20 cellular contexts compared by ENCODE assay signal in the genomic region with DNA sequence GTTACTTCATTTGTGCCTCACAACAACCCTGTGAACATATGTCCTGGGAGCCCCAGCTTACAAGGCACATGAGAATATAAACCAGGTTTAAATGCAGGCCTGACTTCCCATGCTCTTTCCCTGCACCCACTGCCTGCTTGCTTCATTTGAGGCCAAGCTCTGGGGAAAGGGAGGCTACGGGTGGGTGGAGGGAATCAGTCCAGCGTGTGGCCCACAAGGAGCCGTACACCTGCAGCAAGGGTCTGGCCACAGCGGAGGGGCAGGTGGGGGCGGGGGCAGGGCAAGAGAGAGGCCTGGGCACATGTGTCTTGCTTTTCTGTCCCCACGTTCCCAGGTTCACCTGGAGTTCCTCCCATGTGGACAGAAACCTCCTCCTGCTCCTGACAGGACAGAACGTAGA. TPM values are rescaled to one million over a fixed set of nuclear protein-coding genes. Genes with fewer than 3 reads are reported as not detected.
"Had no signal": no experiment of that assay in that cellular context is flagged by ENCODE, and none has a peak within 500 bp of the region (broad histone marks: within the 10 kb centered on the region; RNA-seq: fewer than 3 reads in every experiment).

No MANE protein-coding gene starts in this region.

- H3K9me3 Mint-ChIP-seq: activated B cell treated with CpG ODN at 0.5 μM for 24 hours; activated CD4-positive, alpha-beta T cell treated with anti-CD3 and anti-CD28 coated beads, Interleukin-2, amount 10 ng/mL, durations not matched to agents 24 days and 14 days; activated naive CD4-positive, alpha-beta T cell treated with anti-CD3 and anti-CD28 coated beads, Interleukin-2, amount 50 U/mL, for 24 hours; activated T-cell treated with anti-CD3 and anti-CD28 coated beads, Interleukin-2, amount 50 U/mL, for 24 hours; activated T-helper 1 cell treated with anti-CD3 and anti-CD28 coated beads, Interleukin-12 subunit alpha, Interleukin-12 subunit beta, Interleukin-2, Interleukin-4 antibody, amounts not matched to agents 30 ng/mL and 10 ng/mL and 1 ng/mL, durations not matched to agents 14 hours and 24 hours and 36 hours; central memory CD8-positive, alpha-beta T cell had no signal

- H3K27me3 Mint-ChIP-seq: activated B cell treated with CpG ODN at 0.5 μM for 24 hours; activated CD4-positive, alpha-beta T cell treated with anti-CD3 and anti-CD28 coated beads, Interleukin-2, amount 10 ng/mL, durations not matched to agents 24 days and 14 days; activated CD8-positive, alpha-beta memory T cell treated with anti-CD3 and anti-CD28 coated beads, Interleukin-2, amount 10 ng/mL, durations not matched to agents 7 days and 5 days; activated naive CD4-positive, alpha-beta T cell treated with anti-CD3 and anti-CD28 coated beads, Interleukin-2, amount 50 U/mL, for 24 hours; activated T-cell treated with anti-CD3 and anti-CD28 coated beads, Interleukin-2, amount 50 U/mL, for 24 hours; central memory CD8-positive, alpha-beta T cell had no signal

- H3K27ac Mint-ChIP-seq: activated B cell treated with CpG ODN at 0.5 μM for 24 hours; activated CD4-positive, alpha-beta T cell treated with anti-CD3 and anti-CD28 coated beads, Interleukin-2, amount 10 ng/mL, durations not matched to agents 24 days and 14 days; activated CD8-positive, alpha-beta memory T cell treated with anti-CD3 and anti-CD28 coated beads, Interleukin-2, amount 10 ng/mL, durations not matched to agents 7 days and 5 days; activated naive CD4-positive, alpha-beta T cell treated with anti-CD3 and anti-CD28 coated beads, Interleukin-2, amount 50 U/mL, for 24 hours; activated T-cell treated with anti-CD3 and anti-CD28 coated beads, Interleukin-2, amount 50 U/mL, for 24 hours; activated T-helper 1 cell treated with anti-CD3 and anti-CD28 coated beads, Interleukin-12 subunit alpha, Interleukin-12 subunit beta, Interleukin-2, Interleukin-4 antibody, amounts not matched to agents 30 ng/mL and 10 ng/mL and 1 ng/mL, durations not matched to agents 14 hours and 24 hours and 36 hours had no signal

- H3K4me3 ChIP-seq: Peyer's patch had no signal

- H3K4me3 Mint-ChIP-seq: activated B cell treated with CpG ODN at 0.5 μM for 24 hours; activated CD4-positive, alpha-beta T cell treated with anti-CD3 and anti-CD28 coated beads, Interleukin-2, amount 10 ng/mL, durations not matched to agents 24 days and 14 days; activated CD8-positive, alpha-beta memory T cell treated with anti-CD3 and anti-CD28 coated beads, Interleukin-2, amount 10 ng/mL, durations not matched to agents 7 days and 5 days; activated naive CD4-positive, alpha-beta T cell treated with anti-CD3 and anti-CD28 coated beads, Interleukin-2, amount 50 U/mL, for 24 hours; activated T-cell treated with anti-CD3 and anti-CD28 coated beads, Interleukin-2, amount 50 U/mL, for 24 hours; activated T-helper 1 cell treated with anti-CD3 and anti-CD28 coated beads, Interleukin-12 subunit alpha, Interleukin-12 subunit beta, Interleukin-2, Interleukin-4 antibody, amounts not matched to agents 30 ng/mL and 10 ng/mL and 1 ng/mL, durations not matched to agents 14 hours and 24 hours and 36 hours; central memory CD8-positive, alpha-beta T cell had no signal

- H3K27me3 ChIP-seq: Peyer's patch had no signal

- H3K4me2 ChIP-seq: KMS-11 had no signal

- H3K36me3 Mint-ChIP-seq: activated CD8-positive, alpha-beta memory T cell treated with anti-CD3 and anti-CD28 coated beads, Interleukin-2, amount 10 ng/mL, durations not matched to agents 7 days and 5 days; activated naive CD4-positive, alpha-beta T cell treated with anti-CD3 and anti-CD28 coated beads, Interleukin-2, amount 50 U/mL, for 24 hours had no signal

- H3K4me1 Mint-ChIP-seq: central memory CD8-positive, alpha-beta T cell had no signal

- DNase-seq: activated B cell treated with CpG ODN at 0.5 μM for 24 hours; activated CD4-positive, alpha-beta T cell treated with anti-CD3 and anti-CD28 coated beads for 1 hour; activated CD4-positive, alpha-beta T cell treated with anti-CD3 and anti-CD28 coated beads, Interleukin-2, amount 10 ng/mL, durations not matched to agents 24 days and 14 days; activated CD4-positive, alpha-beta T cell treated with anti-CD3 and anti-CD28 coated beads, Interleukin-2, amount 50 U/mL, for 48 hours; activated CD8-positive, alpha-beta memory T cell treated with anti-CD3 and anti-CD28 coated beads, Interleukin-2, amount 10 ng/mL, durations not matched to agents 7 days and 5 days; activated effector memory CD4-positive, alpha-beta T cell treated with Interleukin-2 at 50 U/mL for 16 hours; activated naive CD4-positive, alpha-beta T cell; activated T-cell treated with anti-CD3 and anti-CD28 coated beads, Interleukin-2, amount 50 U/mL, for 24 hours; MM.1S; NCI-H2029; NCI-H526; NCI-H82; SIG-M5; T-helper 2 cell; T1000 had no signal

- H3K27ac ChIP-seq: KMS-11, Peyer's patch had no signal

- H3K9me3 ChIP-seq: Peyer's patch had no signal

RNA-seq across cellular contexts. Expression of gene FAM83F, which starts 26.2 kb away (rescaled TPM):
- total RNA-seq: activated CD8-positive, alpha-beta memory T cell treated with anti-CD3 and anti-CD28 coated beads, Interleukin-2, amount 10 ng/mL, durations not matched to agents 7 days and 5 days had no signal
